8 cellular contexts compared by ENCODE assay signal in the genomic region with DNA sequence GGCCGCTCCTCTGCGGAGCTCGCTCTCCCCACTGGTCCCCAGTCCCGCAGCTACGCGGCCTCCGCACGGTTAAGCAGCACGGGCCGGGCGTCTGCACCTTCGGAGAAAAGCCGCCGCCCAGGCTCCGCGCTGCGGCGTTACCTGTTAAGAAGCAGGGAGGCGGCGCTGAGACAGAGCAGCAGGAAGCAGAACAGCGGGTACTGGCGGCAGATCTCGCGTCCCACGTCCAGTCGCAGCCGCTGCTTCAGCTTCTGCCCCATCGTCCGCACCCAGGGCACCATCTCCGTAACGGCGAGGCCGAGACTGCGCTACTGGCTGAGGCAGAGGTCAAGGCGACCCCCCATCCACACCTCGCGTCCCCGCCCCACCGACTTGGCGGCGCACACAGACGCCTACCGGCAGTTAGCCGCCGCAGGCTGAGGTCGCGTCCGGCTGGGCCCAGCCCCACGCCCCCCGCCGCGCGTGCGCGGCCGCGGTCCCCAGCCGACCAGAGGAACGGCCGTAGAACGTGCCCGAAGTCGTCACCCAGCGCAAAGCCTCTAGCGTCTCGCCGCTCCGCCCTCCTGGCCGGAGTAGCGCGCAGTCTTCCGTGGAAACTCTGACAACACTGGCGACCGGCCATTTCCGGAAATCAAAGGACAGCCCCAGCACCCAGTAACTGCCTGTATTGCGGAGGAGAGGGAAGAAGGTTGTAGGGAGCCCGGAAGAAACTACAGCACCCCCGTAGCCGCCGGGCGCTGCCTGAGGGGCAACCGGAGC. TPM values are rescaled to one million over a fixed set of nuclear protein-coding genes. Genes with fewer than 3 reads are reported as not detected.
DNase-seq lines count a peak whose midpoint lies in the region; ATAC-seq and FAIRE-seq lines count a peak whose summit lies in the region.

A gene with protein sequence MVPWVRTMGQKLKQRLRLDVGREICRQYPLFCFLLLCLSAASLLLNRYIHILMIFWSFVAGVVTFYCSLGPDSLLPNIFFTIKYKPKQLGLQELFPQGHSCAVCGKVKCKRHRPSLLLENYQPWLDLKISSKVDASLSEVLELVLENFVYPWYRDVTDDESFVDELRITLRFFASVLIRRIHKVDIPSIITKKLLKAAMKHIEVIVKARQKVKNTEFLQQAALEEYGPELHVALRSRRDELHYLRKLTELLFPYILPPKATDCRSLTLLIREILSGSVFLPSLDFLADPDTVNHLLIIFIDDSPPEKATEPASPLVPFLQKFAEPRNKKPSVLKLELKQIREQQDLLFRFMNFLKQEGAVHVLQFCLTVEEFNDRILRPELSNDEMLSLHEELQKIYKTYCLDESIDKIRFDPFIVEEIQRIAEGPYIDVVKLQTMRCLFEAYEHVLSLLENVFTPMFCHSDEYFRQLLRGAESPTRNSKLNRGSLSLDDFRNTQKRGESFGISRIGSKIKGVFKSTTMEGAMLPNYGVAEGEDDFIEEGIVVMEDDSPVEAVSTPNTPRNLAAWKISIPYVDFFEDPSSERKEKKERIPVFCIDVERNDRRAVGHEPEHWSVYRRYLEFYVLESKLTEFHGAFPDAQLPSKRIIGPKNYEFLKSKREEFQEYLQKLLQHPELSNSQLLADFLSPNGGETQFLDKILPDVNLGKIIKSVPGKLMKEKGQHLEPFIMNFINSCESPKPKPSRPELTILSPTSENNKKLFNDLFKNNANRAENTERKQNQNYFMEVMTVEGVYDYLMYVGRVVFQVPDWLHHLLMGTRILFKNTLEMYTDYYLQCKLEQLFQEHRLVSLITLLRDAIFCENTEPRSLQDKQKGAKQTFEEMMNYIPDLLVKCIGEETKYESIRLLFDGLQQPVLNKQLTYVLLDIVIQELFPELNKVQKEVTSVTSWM (minus strand): TSS at position 421 of the 759 bp plus-strand sequence. CDS start 140 bp downstream, at position 281.

- H3K4me1 ChIP-seq in right cardiac atrium (ENCODE audit: control insufficient read depth, insufficient read depth, low read length), result peaks cover 3% of the 10 kb centered on the region

- H3K27ac ChIP-seq in right cardiac atrium (ENCODE audit: low read length), result peak within 1 kb of the TSS; percentile 92

- WGBS in right cardiac atrium, result under 1% methylated on average over 82 of the region's 82 CpGs

- intact Hi-C loops in T-helper 2 cell treated with Interferon-gamma antibody and Interleukin-4, amounts not matched to agents 100 ng/mL and 5 ng/mL, for 36 hours (cut with micrococcal nuclease), result loop anchor here (1.0 to 5.0 kb wide), 8 partner anchors 50 to 1814 kb away; a partner anchor contains a TSS
- intact Hi-C loops in right cardiac atrium (cut with DNase I), result loop anchor here in 2 of 4 donors (5.0 kb wide), 2 partner anchors 49 to 84 kb away; a partner anchor contains a TSS

- DNase-seq in NCI-H187 (lab: John Stamatoyannopoulos, UW) (peak; percentile 63 to 79), anterior cingulate cortex (lab: John Stamatoyannopoulos, UW) (peak; percentile 60 to 96 (median 89)), right cardiac atrium (peak; percentile 98 to 99 (median 98)), pulmonary artery endothelial cell (ENCODE audit: low read depth, low spot score) (peak; percentile 78), urothelium cell line (ENCODE audit: low spot score) (peak; percentile 87)

- ATAC-seq in GM18502 (IDR thresholded peaks at IDR 0.05; ENCODE audit: poor library complexity, unreplicated experiment), result peak; percentile 87
- peak; percentile 89 for ATAC-seq in HG02885 (IDR thresholded peaks at IDR 0.05; ENCODE audit: poor library complexity, unreplicated experiment)
- peak; percentile 99 for ATAC-seq in right cardiac atrium

- H3K9me3 ChIP-seq in right cardiac atrium (ENCODE audit: control insufficient read depth, low read length), result no peaks in the 10 kb centered on the region

- FAIRE-seq in urothelium cell line (lab: Jason Lieb, UNC), result peak; percentile 67

- no peaks in the 10 kb centered on the region for H3K27me3 ChIP-seq in right cardiac atrium (ENCODE audit: control insufficient read depth, insufficient read depth)

- peak within 1 kb of the TSS; percentile 64 for H3K4me3 ChIP-seq in right cardiac atrium (ENCODE audit: low read length)

RNA-seq across cellular contexts. Expression of the gene that starts here (rescaled TPM):
- 56.5 and 56.8 TPM in 2 replicates for total RNA-seq in T-helper 2 cell treated with Interferon-gamma antibody and Interleukin-4, amounts not matched to agents 100 ng/mL and 5 ng/mL, for 36 hours
- total RNA-seq in right cardiac atrium (10 to 100 TPM; 35.5 to 42.2 (median 39.9) TPM), pulmonary artery endothelial cell (107 and 114 TPM in 2 replicates)
- polyA plus RNA-seq in right cardiac atrium, result 45.9 TPM

Comparison
In these comparisons a context has a peak if more than half of its experiments do, and no peak if none do; other contexts are left out.
1. Peak in every context shown above with its lines: DNase-seq, ATAC-seq, H3K4me3 ChIP-seq and H3K27ac ChIP-seq.